ENCODE assay signal across 10 cellular contexts in genomic region chr12:113162102-113163029, GRCh38. TPM values are rescaled to one million over a fixed set of nuclear protein-coding genes. Genes with fewer than 3 reads are reported as not detected.
DNase-seq lines count a peak whose midpoint lies in the region; ATAC-seq and TF ChIP-seq lines count a peak whose summit lies in the region.
"Had no signal": no experiment of that assay in that cellular context is flagged by ENCODE, and none has a peak within 500 bp of the region (broad histone marks: within the 10 kb centered on the region; RNA-seq: fewer than 3 reads in every experiment).

No MANE protein-coding gene starts in this region.

- DNase-seq in AG08395 (ENCODE audit: low spot score) (peak; percentile 30), astrocyte of the spinal cord (ENCODE audit: low read depth, low spot score) (peak; percentile 52), iPS-NIHi11 (ENCODE audit: low spot score) (peak; percentile 61), KG1 (lab: John Stamatoyannopoulos, UW) (no peak), NCI-H146 treated with DMSO at 0.1 percent for 48 hours (lab: John Stamatoyannopoulos, UW; ENCODE audit: unreplicated experiment) (no peak), GM10248 (ENCODE audit: extremely low spot score) (no peak)
- DNase-seq: activated CD4-positive, alpha-beta T cell treated with anti-CD3 and anti-CD28 coated beads for 1 hour; CD4-positive, CD25-positive, alpha-beta regulatory T cell had no signal

- 76% methylated on average over 25 of the region's 25 CpGs for WGBS in HUES64

- H3K36me3 ChIP-seq in HUES64 (ENCODE audit: insufficient read depth, low read length) = peaks cover 79% of the 10 kb centered on the region

- POLR2A ChIA-PET in GM10248 (lab: Yijun Ruan, JAX) = interaction anchor here (0.6 kb wide), 1 partner anchor 52 kb away, joined by 3 read pairs; no protein-coding TSS in a partner anchor

- no peak overlapping the region for H3K9ac ChIP-seq in HUES64 (ENCODE audit: low read depth, low read length)

- CTCF ChIA-PET in GM10248 (lab: Yijun Ruan, JAX) = interaction anchor here (1.0 to 21.4 kb wide), 6 partner anchors 9 to 171 kb away, joined by 3 to 190 read pairs (median 4); partner anchors contain the start of gene RASAL1

- H3K4me3 ChIP-seq in HUES64 (ENCODE audit: low read length) (no peak overlapping the region; the same call in 1 of the 2 replicates), astrocyte of the spinal cord (ENCODE audit: low read depth, low read length) (no peak overlapping the region)

- TF ChIP-seq CTCF in astrocyte of the spinal cord (IDR thresholded peaks at IDR 0.05; ENCODE audit: low read depth, low read length) (no peak), GM10248 (IDR thresholded peaks at IDR 0.05; ENCODE audit: control extremely low read depth, extremely low read depth, low read depth, missing control alignments) (no peak)

- in situ Hi-C loops in astrocyte of the spinal cord (cut with HindIII; ENCODE audit: low sequenced_read_pairs) = no loop called here

- peak overlapping the region; percentile 45 for H3K27ac ChIP-seq in HUES64 (ENCODE audit: low read depth, low read length)

- no peaks in the 10 kb centered on the region for H3K9me3 ChIP-seq in HUES64 (ENCODE audit: insufficient read depth, low read depth, low read length)

- ATAC-seq in GM18861 (IDR thresholded peaks at IDR 0.05; ENCODE audit: unreplicated experiment) = no peak

- H3K4me1 ChIP-seq in HUES64 (ENCODE audit: insufficient read depth, low read length) = peaks cover 11% of the 10 kb centered on the region

- H3K27me3 ChIP-seq in HUES64 (ENCODE audit: insufficient read depth, low read length) = no peaks in the 10 kb centered on the region

RNA-seq across cellular contexts. Expression of gene CFAP73, which starts 12.8 kb away (rescaled TPM):
- polyA plus RNA-seq in HUES64 (2013, experiment 1 of 2) = not detected
- polyA plus RNA-seq in HUES64 (2013, experiment 2 of 2) = not detected
- polyA plus RNA-seq: CD4-positive, CD25-positive, alpha-beta regulatory T cell had no signal

RNA-seq across cellular contexts. Expression of gene DDX54, which starts 22.9 kb away (rescaled TPM):
- 46.2 TPM for polyA plus RNA-seq in HUES64 (2013, experiment 1 of 2)
- 43.0 TPM for polyA plus RNA-seq in HUES64 (2013, experiment 2 of 2)

RNA-seq across cellular contexts. Expression of gene RITA1, which starts 23.2 kb away (rescaled TPM):
- polyA plus RNA-seq in HUES64 (2013, experiment 1 of 2) = 21.8 TPM
- polyA plus RNA-seq in HUES64 (2013, experiment 2 of 2) = 22.6 TPM

RNA-seq across cellular contexts. Expression of gene RASAL1, which starts 26.8 kb away (rescaled TPM):
- polyA plus RNA-seq in HUES64 (2013, experiment 1 of 2) = 1.1 TPM
- polyA plus RNA-seq in HUES64 (2013, experiment 2 of 2) = 1.7 TPM

RNA-seq across cellular contexts. Expression of gene TPCN1, which starts 58.9 kb away (rescaled TPM):
- 7.7 TPM for polyA plus RNA-seq in HUES64 (2013, experiment 1 of 2)
- polyA plus RNA-seq in HUES64 (2013, experiment 2 of 2) = 9.8 TPM

Comparison
In these comparisons a context has a peak if more than half of its experiments do, and no peak if none do; other contexts are left out.
1. DNase-seq: peak in AG08395 (single experiment), astrocyte of the spinal cord (single experiment) and iPS-NIHi11 (single experiment); none in KG1 (single experiment), NCI-H146 treated with DMSO at 0.1 percent for 48 hours (single experiment) and GM10248 (single experiment).